24 cellular contexts compared by ENCODE assay signal in genomic region chr9:80059191-80059590, GRCh38.
DNase-seq lines count a peak whose midpoint lies in the region; ATAC-seq and TF ChIP-seq lines count a peak whose summit lies in the region.
"Had no signal": no experiment of that assay in that cellular context is flagged by ENCODE, and none has a peak within 500 bp of the region (broad histone marks: within the 10 kb centered on the region; RNA-seq: fewer than 3 reads in every experiment).

No MANE protein-coding gene starts in this region.

- no peak for ATAC-seq in IMR-90 (ENCODE audit: low read depth)
- ATAC-seq in HG03460 (IDR thresholded peaks at IDR 0.05; ENCODE audit: unreplicated experiment): no peak
- no peak for ATAC-seq in HG03025 (IDR thresholded peaks at IDR 0.05; ENCODE audit: low FRiP score, unreplicated experiment)
- ATAC-seq: GM12878 had no signal

- H3K36me3 ChIP-seq in IMR-90 (ENCODE audit: control insufficient read depth, insufficient read depth, low read length) (no peaks in the 10 kb centered on the region), endodermal cell (ENCODE audit: control insufficient read depth, insufficient read depth, low read length) (no peaks in the 10 kb centered on the region), trophoblast cell (ENCODE audit: control insufficient read depth in 1 of 2, insufficient read depth in 2 of 2, low read length in 2 of 2) (no peaks in the 10 kb centered on the region), MG63 (no peaks in the 10 kb centered on the region)
- H3K36me3 ChIP-seq: BE2C, BLaER1 had no signal

- no peak overlapping the region; the same call in 1 of the 2 replicates for H2BK120ac ChIP-seq in IMR-90 (ENCODE audit: low read depth, low read length)
- no peak overlapping the region for H2BK120ac ChIP-seq in trophoblast cell (ENCODE audit: insufficient read depth, low read length, poor library complexity)

- no peaks in the 10 kb centered on the region for H4K20me1 ChIP-seq in IMR-90 (ENCODE audit: insufficient read depth, low read length)
- H4K20me1 ChIP-seq: BLaER1 had no signal

- TF ChIP-seq POLR2A in IMR-90 (IDR thresholded peaks at IDR 0.05; ENCODE audit: low read depth, low read length): no peak

- H3K9ac ChIP-seq in IMR-90 (ENCODE audit: low read depth, low read length): no peak overlapping the region
- H3K9ac ChIP-seq in endodermal cell (ENCODE audit: extremely low read depth, low read length, poor library complexity, severe bottlenecking): no peak overlapping the region
- no peak overlapping the region for H3K9ac ChIP-seq in trophoblast cell (ENCODE audit: low read length)
- H3K9ac ChIP-seq: BLaER1 had no signal

- H2AK5ac ChIP-seq in IMR-90 (ENCODE audit: low read depth, low read length) (0 out of 2 replicates have a peak overlapping the region, but pooled peaks have one; percentile 58), trophoblast cell (ENCODE audit: low read length) (no peak overlapping the region)

- no TSS peak for BruUV-seq in IMR-90 (replicated peaks; lab: Mats Ljungman, UMichigan)

- intact Hi-C loops in IMR-90 (cut with micrococcal nuclease): no loop called here

- H3K4me1 ChIP-seq in IMR-90 (ENCODE audit: control insufficient read depth, insufficient read depth, low read length) (peaks cover 3% of the 10 kb centered on the region; the same call in 1 of the 2 replicates), endodermal cell (ENCODE audit: control insufficient read depth, insufficient read depth, low read length) (peaks cover 7% of the 10 kb centered on the region), trophoblast cell (ENCODE audit: control insufficient read depth in 1 of 2, insufficient read depth in 2 of 2, low read length in 2 of 2) (peaks cover 0 to 3% of the 10 kb centered on the region in 2 experiments)
- H3K4me1 ChIP-seq: BE2C, BLaER1 had no signal

- H3K9me3 Mint-ChIP-seq in endodermal cell: peaks cover 24% of the 10 kb centered on the region

- H3K36me3 Mint-ChIP-seq in endodermal cell (ENCODE audit: low read depth): no peaks in the 10 kb centered on the region
- H3K36me3 Mint-ChIP-seq: CD14-positive monocyte; CD4-positive, alpha-beta memory T cell; CD4-positive, CD25-positive, alpha-beta regulatory T cell; CD8-positive, alpha-beta memory T cell had no signal

- no peak overlapping the region for H3K56ac ChIP-seq in IMR-90 (ENCODE audit: extremely low read depth, insufficient read depth, low read length)

- no peak overlapping the region for H4K91ac ChIP-seq in IMR-90 (ENCODE audit: insufficient read depth, low read depth, low read length)
- H4K91ac ChIP-seq in trophoblast cell (ENCODE audit: low read depth, low read length): no peak overlapping the region

- H3K14ac ChIP-seq in IMR-90 (replicated peaks; ENCODE audit: low read depth, low read length): no peak overlapping the region
- no peak overlapping the region for H3K14ac ChIP-seq in trophoblast cell (ENCODE audit: low read length)

- no peaks in the 10 kb centered on the region for H3K9me1 ChIP-seq in IMR-90 (ENCODE audit: insufficient read depth, low read length)

- no peak overlapping the region for H4K5ac ChIP-seq in IMR-90 (ENCODE audit: low read depth, low read length)

- no peaks in the 10 kb centered on the region for H3K79me1 ChIP-seq in IMR-90 (ENCODE audit: low read depth in 1 of 2, low read length in 2 of 2)
- peaks cover 2% of the 10 kb centered on the region for H3K79me1 ChIP-seq in trophoblast cell (ENCODE audit: low read length)

- H3K23ac ChIP-seq in IMR-90 (ENCODE audit: low read depth, low read length) (no peak overlapping the region), trophoblast cell (ENCODE audit: low read length) (no peak overlapping the region)

- in situ Hi-C loops in IMR-90 (cut with MboI; ENCODE audit: low sequenced_read_pairs): no loop called here

- TF ChIP-seq CTCF in IMR-90 (conservative IDR thresholded peaks at IDR 0.05; ENCODE audit: low read depth, low read length) (no peak), endodermal cell (conservative IDR thresholded peaks at IDR 0.05) (no peak)

- H2BK20ac ChIP-seq in IMR-90 (ENCODE audit: low read depth, low read length): no peak overlapping the region

- H3K4me2 ChIP-seq in IMR-90 (ENCODE audit: low read depth, low read length): no peak overlapping the region
- H3K4me2 ChIP-seq in trophoblast cell (ENCODE audit: low read length): no peak overlapping the region
- H3K4me2 ChIP-seq: BLaER1 had no signal

- no peak for DNase-seq in IMR-90
- no peak for DNase-seq in endodermal cell
- DNase-seq in trophoblast cell: peak; percentile 90 to 96
- no peak for DNase-seq in MG63
- DNase-seq: 8988T; ACHN; BE2C; C1 segment of cervical spinal cord; CD4-positive, alpha-beta memory T cell; CD4-positive, CD25-positive, alpha-beta regulatory T cell; CD8-positive, alpha-beta memory T cell; COR-L47; DMS 273 treated with DMSO at 0.1 percent for 48 hours; DMS153; DMS53; DMS79; DND-41; EL; GDM1 had no signal

- no peak overlapping the region for H2BK12ac ChIP-seq in trophoblast cell (ENCODE audit: low read length)

- no peaks in the 10 kb centered on the region for H3K27me3 ChIP-seq in IMR-90 (ENCODE audit: control insufficient read depth, insufficient read depth, low read length)
- H3K27me3 ChIP-seq in endodermal cell (ENCODE audit: control insufficient read depth, insufficient read depth, low read length, poor library complexity, severe bottlenecking): peaks cover 11% of the 10 kb centered on the region
- no peaks in the 10 kb centered on the region for H3K27me3 ChIP-seq in trophoblast cell (ENCODE audit: insufficient read depth, low read length)
- no peaks in the 10 kb centered on the region for H3K27me3 ChIP-seq in MG63
- H3K27me3 ChIP-seq: BE2C, BLaER1 had no signal

- H3K27ac ChIP-seq in IMR-90 (ENCODE audit: insufficient read depth, low read length) (no peak overlapping the region), endodermal cell (ENCODE audit: low read depth, low read length) (no peak overlapping the region), trophoblast cell (ENCODE audit: low read depth, low read length) (no peak overlapping the region)
- H3K27ac ChIP-seq: BLaER1 had no signal

- H3K4ac ChIP-seq in IMR-90 (ENCODE audit: low read depth, low read length) (no peak overlapping the region), trophoblast cell (ENCODE audit: low read depth, low read length) (no peak overlapping the region)

- peaks cover 23% of the 10 kb centered on the region for H3K4me1 Mint-ChIP-seq in endodermal cell
- H3K4me1 Mint-ChIP-seq: CD14-positive monocyte; CD4-positive, alpha-beta memory T cell; CD4-positive, CD25-positive, alpha-beta regulatory T cell; CD8-positive, alpha-beta memory T cell had no signal

- no peak overlapping the region for H3K27ac Mint-ChIP-seq in endodermal cell
- H3K27ac Mint-ChIP-seq: CD14-positive monocyte; CD4-positive, alpha-beta memory T cell; CD4-positive, CD25-positive, alpha-beta regulatory T cell had no signal

- dilution Hi-C loops in IMR-90 (cut with HindIII; ENCODE audit: low sequenced_read_pairs, unreplicated experiment): no loop called here

- WGBS in IMR-90 (ENCODE audit: extremely low coverage in 2 of 2, insufficient read length in 1 of 2), 2 experiments: 96% methylated on average over 4 of the region's 6 CpGs; no CpG with 5 or more reads in 1 of the 2 experiments
- WGBS in endodermal cell (ENCODE audit: insufficient coverage in 1 of 2, insufficient read length in 1 of 2), 2 experiments: 73 to 79% methylated on average over 6 of the region's 6 CpGs
- WGBS in trophoblast cell (ENCODE audit: extremely low coverage, insufficient coverage, insufficient read length): no CpG with 5 or more reads among the region's 6 CpGs

- H3K27me3 Mint-ChIP-seq in endodermal cell (ENCODE audit: insufficient read depth): peaks cover 18% of the 10 kb centered on the region
- H3K27me3 Mint-ChIP-seq: CD4-positive, alpha-beta memory T cell; CD4-positive, CD25-positive, alpha-beta regulatory T cell; CD8-positive, alpha-beta memory T cell had no signal

- H3K79me2 ChIP-seq in trophoblast cell (ENCODE audit: control insufficient read depth, insufficient read depth, low read length, poor library complexity): no peaks in the 10 kb centered on the region

- no peak overlapping the region; the same call in 2 of the 3 replicates for H2BK15ac ChIP-seq in IMR-90 (ENCODE audit: low read depth, low read length)

- POLR2A ChIA-PET in IMR-90 (lab: Charles Lee; ENCODE audit: unreplicated experiment): no interaction called here

- H4K8ac ChIP-seq in IMR-90 (ENCODE audit: low read depth in 2 of 2, low read length in 2 of 2) (no peak overlapping the region), trophoblast cell (ENCODE audit: low read depth, low read length) (no peak overlapping the region)

- CTCF ChIA-PET in IMR-90 (lab: Yijun Ruan, JAX): no interaction called here

- H3K18ac ChIP-seq in IMR-90 (ENCODE audit: low read depth, low read length): no peak overlapping the region
- H3K18ac ChIP-seq in trophoblast cell (ENCODE audit: low read length): no peak overlapping the region

- no peak overlapping the region for H2AK9ac ChIP-seq in IMR-90 (replicated peaks; ENCODE audit: low read depth, low read length, poor library complexity)

- H3K4me3 Mint-ChIP-seq in endodermal cell: no peak overlapping the region
- H3K4me3 Mint-ChIP-seq: CD14-positive monocyte; CD4-positive, alpha-beta memory T cell; CD4-positive, CD25-positive, alpha-beta regulatory T cell; CD8-positive, alpha-beta memory T cell had no signal

- H2AFZ ChIP-seq in IMR-90 (replicated peaks; ENCODE audit: low read length, poor library complexity) (no peak overlapping the region), trophoblast cell (ENCODE audit: insufficient read depth, low read length, poor library complexity) (no peak overlapping the region)

- 0 out of 2 replicates have a peak, but pooled peaks cover 2% of the 10 kb centered on the region for H3K9me3 ChIP-seq in IMR-90 (ENCODE audit: control insufficient read depth, insufficient read depth, low read length)
- peaks cover 34% of the 10 kb centered on the region for H3K9me3 ChIP-seq in endodermal cell (ENCODE audit: control insufficient read depth, low read length)
- H3K9me3 ChIP-seq in trophoblast cell (ENCODE audit: insufficient read depth, low read depth, low read length): no peaks in the 10 kb centered on the region
- H3K9me3 ChIP-seq in MG63: no peaks in the 10 kb centered on the region
- H3K9me3 ChIP-seq: BE2C had no signal

- H3K4me3 ChIP-seq in IMR-90 (ENCODE audit: insufficient read depth, low read depth, low read length): no peak overlapping the region
- H3K4me3 ChIP-seq in endodermal cell (ENCODE audit: low read length): peak overlapping the region; percentile 38
- H3K4me3 ChIP-seq in trophoblast cell (ENCODE audit: low read depth, low read length): no peak overlapping the region
- H3K4me3 ChIP-seq in MG63: no peak overlapping the region
- H3K4me3 ChIP-seq: BLaER1, GM12878 had no signal

- H2BK5ac ChIP-seq in IMR-90 (ENCODE audit: low read depth, low read length, poor library complexity, severe bottlenecking): no peak overlapping the region
- no peak overlapping the region for H2BK5ac ChIP-seq in trophoblast cell (ENCODE audit: low read depth, low read length, poor library complexity)

- no peak for TF ChIP-seq RAD21 in IMR-90 (IDR thresholded peaks at IDR 0.05; ENCODE audit: low read length)

- H4K12ac ChIP-seq in trophoblast cell (ENCODE audit: low read depth, low read length): no peak overlapping the region

TF ChIP-seq in IMR-90, 13 proteins besides CTCF, POLR2A, EP300 and RAD21 (continues in another document):
- TF ChIP-seq NFE2L2 (IDR thresholded peaks at IDR 0.05; ENCODE audit: low read depth, low read length): no peak
- no peak for TF ChIP-seq RFX5 (IDR thresholded peaks at IDR 0.05; ENCODE audit: low read depth, low read length)

Comparison
In these comparisons a context has a peak if more than half of its experiments do, and no peak if none do; other contexts are left out.
1. DNase-seq: peak in trophoblast cell (2 of 2); none in IMR-90 (single experiment), endodermal cell (single experiment) and MG63 (single experiment).